9 cellular contexts compared by ENCODE assay signal in the genomic region with DNA sequence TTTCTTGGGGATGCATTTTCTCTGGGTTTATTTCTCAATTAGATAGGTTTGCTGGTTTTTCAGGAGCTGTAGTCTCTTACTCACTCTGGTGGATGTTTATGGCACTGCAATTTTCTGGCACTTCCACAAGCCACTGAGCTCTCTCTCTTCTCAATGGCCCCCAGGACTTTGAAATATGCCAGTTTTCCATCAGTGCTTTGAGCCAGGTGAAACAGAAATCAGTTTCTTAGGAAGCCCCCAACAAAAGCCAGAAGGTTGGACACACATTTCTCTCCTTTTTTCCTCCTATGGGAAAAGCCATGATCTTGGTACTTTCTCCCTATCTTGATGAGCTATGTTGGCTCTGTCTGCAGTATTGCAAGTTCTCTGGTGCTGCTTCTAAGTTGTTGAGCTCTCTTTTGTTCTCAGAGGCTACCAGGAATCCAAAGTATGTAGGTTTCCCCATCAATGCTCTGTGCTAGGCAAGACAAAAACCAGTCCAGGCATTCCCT.
DNase-seq lines count a peak whose midpoint lies in the region; ATAC-seq lines count a peak whose summit lies in the region.
"Had no signal": no experiment of that assay in that cellular context is flagged by ENCODE, and none has a peak within 500 bp of the region (broad histone marks: within the 10 kb centered on the region; RNA-seq: fewer than 3 reads in every experiment).

No MANE protein-coding gene starts in this region.

- no peaks in the 10 kb centered on the region for H3K36me3 Mint-ChIP-seq in activated CD4-positive, alpha-beta T cell treated with anti-CD3 and anti-CD28 coated beads, Interleukin-2, amount 10 ng/mL, durations not matched to agents 24 days and 14 days (ENCODE audit: low read depth)
- H3K36me3 Mint-ChIP-seq: activated naive CD8-positive, alpha-beta T cell treated with anti-CD3 and anti-CD28 coated beads, Interleukin-2, amount 10 ng/mL, durations not matched to agents 7 days and 5 days had no signal

- intact Hi-C loops in activated CD4-positive, alpha-beta T cell treated with anti-CD3 and anti-CD28 coated beads, Interleukin-2, amount 10 ng/mL, durations not matched to agents 24 days and 14 days (cut with micrococcal nuclease): loop anchor here (1.0 kb wide), 1 partner anchor 76 kb away; no protein-coding TSS in a partner anchor

- no peak overlapping the region for H3K4me3 Mint-ChIP-seq in activated CD4-positive, alpha-beta T cell treated with anti-CD3 and anti-CD28 coated beads, Interleukin-2, amount 10 ng/mL, durations not matched to agents 24 days and 14 days
- H3K4me3 Mint-ChIP-seq: activated naive CD8-positive, alpha-beta T cell treated with anti-CD3 and anti-CD28 coated beads, Interleukin-2, amount 10 ng/mL, durations not matched to agents 7 days and 5 days had no signal

- H3K9me3 Mint-ChIP-seq in activated CD4-positive, alpha-beta T cell treated with anti-CD3 and anti-CD28 coated beads, Interleukin-2, amount 10 ng/mL, durations not matched to agents 24 days and 14 days: peaks cover 8% of the 10 kb centered on the region

- H3K4me1 Mint-ChIP-seq in activated CD4-positive, alpha-beta T cell treated with anti-CD3 and anti-CD28 coated beads, Interleukin-2, amount 10 ng/mL, durations not matched to agents 24 days and 14 days: no peaks in the 10 kb centered on the region
- H3K4me1 Mint-ChIP-seq: activated naive CD8-positive, alpha-beta T cell treated with anti-CD3 and anti-CD28 coated beads, Interleukin-2, amount 10 ng/mL, durations not matched to agents 7 days and 5 days had no signal

- H3K27ac Mint-ChIP-seq in activated CD4-positive, alpha-beta T cell treated with anti-CD3 and anti-CD28 coated beads, Interleukin-2, amount 10 ng/mL, durations not matched to agents 24 days and 14 days: no peak overlapping the region
- H3K27ac Mint-ChIP-seq: activated naive CD8-positive, alpha-beta T cell treated with anti-CD3 and anti-CD28 coated beads, Interleukin-2, amount 10 ng/mL, durations not matched to agents 7 days and 5 days had no signal

- H3K27me3 Mint-ChIP-seq in activated CD4-positive, alpha-beta T cell treated with anti-CD3 and anti-CD28 coated beads, Interleukin-2, amount 10 ng/mL, durations not matched to agents 24 days and 14 days: peaks cover 3% of the 10 kb centered on the region

- peak; percentile 75 for DNase-seq in activated CD4-positive, alpha-beta T cell treated with anti-CD3 and anti-CD28 coated beads, Interleukin-2, amount 10 ng/mL, durations not matched to agents 24 days and 14 days
- DNase-seq in activated CD4-positive, alpha-beta T cell treated with anti-CD3 and anti-CD28 coated beads, Interleukin-2, amount 50 U/mL, for 4 hours: no peak
- DNase-seq in RKO (ENCODE audit: low spot score) (peak; percentile 55), epidermal melanocyte (ENCODE audit: insufficient read length, low spot score) (peak; percentile 24), renal cortical epithelial cell (ENCODE audit: low read depth) (peak; percentile 46), cortex of kidney (lab: John Stamatoyannopoulos, UW) (no peak)
- DNase-seq: activated naive CD8-positive, alpha-beta T cell treated with anti-CD3 and anti-CD28 coated beads, Interleukin-2, amount 10 ng/mL, durations not matched to agents 7 days and 5 days had no signal

- ATAC-seq in HG03342 (IDR thresholded peaks at IDR 0.05; ENCODE audit: unreplicated experiment): peak; percentile 74
- ATAC-seq in GM21528 (IDR thresholded peaks at IDR 0.05; ENCODE audit: low FRiP score, unreplicated experiment): no peak

Comparison
In these comparisons a context has a peak if more than half of its experiments do, and no peak if none do; other contexts are left out.
1. DNase-seq: peak in activated CD4-positive, alpha-beta T cell treated with anti-CD3 and anti-CD28 coated beads, Interleukin-2, amount 10 ng/mL, durations not matched to agents 24 days and 14 days (single experiment), RKO (single experiment), epidermal melanocyte (single experiment) and renal cortical epithelial cell (single experiment); none in activated CD4-positive, alpha-beta T cell treated with anti-CD3 and anti-CD28 coated beads, Interleukin-2, amount 50 U/mL, for 4 hours (0 of 2) and cortex of kidney (single experiment).